Comparison of ENCODE assay signal across 22 cellular contexts in genomic region chr19:17162580-17162979, GRCh38.
"Had no signal": no experiment of that assay in that cellular context is flagged by ENCODE, and none has a peak within 500 bp of the region (broad histone marks: within the 10 kb centered on the region; RNA-seq: fewer than 3 reads in every experiment).

No MANE protein-coding gene starts in this region.

- H3K9me2 ChIP-seq: SK-N-SH had no signal

- H3K27me3 ChIP-seq: MG63 had no signal

- DNase-seq: Karpas-422, KG1, MG63, NCI-H1092, NCI-H1105 treated with DMSO at 0.1 percent for 48 hours, NCI-H1436, NCI-H187, NCI-H2029, NCI-H2081 treated with DMSO at 0.1 percent for 48 hours, NCI-H2171, NCI-H226, NCI-H446, NCI-H510A, NCI-H524 treated with DMSO at 0.1 percent for 48 hours, NCI-H69, NCI-H774, SHP77, SK-N-SH, SW 1271 had no signal

- ATAC-seq: Panc1 had no signal

- H3K27ac ChIP-seq: HL-60, RWPE1 had no signal

- H3K9ac ChIP-seq: SK-N-SH had no signal

- H3K4me3 ChIP-seq: MG63 had no signal

- H3K4me2 ChIP-seq: SK-N-SH had no signal

- H3K9me3 ChIP-seq: SK-N-SH had no signal
